In genomic region chr2:55087501-55087900, GRCh38 we compare ENCODE assay signal across 1 cellular context.
A peak's percentile ranks its signal among the peaks of the same experiment; 100 is the strongest.
TF ChIP-seq lines count a peak whose summit lies in the region.

No MANE protein-coding gene starts in this region.

TF ChIP-seq in K562, 482 proteins besides CTCF, POLR2A, EP300 and RAD21 (continued from another document and continues in another):
- TF ChIP-seq, protein P1, sequence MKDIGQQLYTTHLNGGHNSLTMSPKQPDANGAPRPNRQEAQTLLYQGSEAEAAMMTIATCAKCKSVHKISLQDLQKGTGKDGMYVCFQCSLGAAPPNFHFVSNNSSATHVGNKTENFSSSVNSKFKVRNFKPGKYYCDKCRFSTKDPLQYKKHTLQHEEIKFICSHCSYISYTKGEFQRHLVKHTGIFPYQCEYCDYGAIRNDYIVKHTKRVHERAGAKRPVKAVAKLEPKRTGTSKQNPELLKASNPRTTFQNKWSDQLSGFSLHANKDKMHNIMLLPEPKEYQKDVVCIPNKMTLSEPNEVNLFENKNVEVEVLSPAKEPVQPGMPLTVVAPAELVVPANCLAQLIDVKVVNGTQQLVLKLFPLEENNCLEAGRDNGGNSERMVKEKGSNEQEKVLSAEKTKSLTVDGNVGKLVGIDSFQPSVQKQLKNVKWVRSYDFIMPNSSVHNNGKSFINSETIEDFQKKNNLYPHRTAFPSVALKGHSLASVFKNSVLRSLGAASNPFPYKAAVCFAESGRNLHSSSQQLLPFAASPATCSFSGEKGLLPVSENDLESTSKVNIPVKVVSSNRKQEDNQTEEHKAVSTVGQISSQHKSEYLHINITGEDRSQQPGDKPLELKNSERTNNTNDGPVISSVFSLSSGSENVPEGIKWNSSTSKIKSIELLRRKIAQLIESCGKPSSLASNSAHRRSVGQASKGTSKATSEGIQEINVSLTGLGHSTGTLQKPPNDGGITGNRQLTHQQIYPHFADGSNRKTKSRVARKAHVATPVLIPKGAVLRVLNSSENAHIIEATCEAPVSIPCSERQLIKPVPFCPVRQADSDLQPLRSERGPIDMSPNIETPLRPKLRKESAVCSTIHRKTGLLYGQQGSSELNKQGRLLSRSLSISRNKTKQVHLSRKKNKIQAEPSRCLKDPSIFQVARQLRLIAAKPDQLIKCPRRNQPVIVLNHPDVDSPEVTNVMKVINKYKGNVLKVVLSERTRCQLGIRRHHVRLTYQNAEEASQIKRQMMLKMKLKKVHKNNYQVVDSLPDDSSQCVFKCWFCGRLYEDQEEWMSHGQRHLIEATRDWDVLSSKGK (CRISPR knock-in tag; IDR thresholded peaks at IDR 0.05): no peak
- TF ChIP-seq, protein P2, sequence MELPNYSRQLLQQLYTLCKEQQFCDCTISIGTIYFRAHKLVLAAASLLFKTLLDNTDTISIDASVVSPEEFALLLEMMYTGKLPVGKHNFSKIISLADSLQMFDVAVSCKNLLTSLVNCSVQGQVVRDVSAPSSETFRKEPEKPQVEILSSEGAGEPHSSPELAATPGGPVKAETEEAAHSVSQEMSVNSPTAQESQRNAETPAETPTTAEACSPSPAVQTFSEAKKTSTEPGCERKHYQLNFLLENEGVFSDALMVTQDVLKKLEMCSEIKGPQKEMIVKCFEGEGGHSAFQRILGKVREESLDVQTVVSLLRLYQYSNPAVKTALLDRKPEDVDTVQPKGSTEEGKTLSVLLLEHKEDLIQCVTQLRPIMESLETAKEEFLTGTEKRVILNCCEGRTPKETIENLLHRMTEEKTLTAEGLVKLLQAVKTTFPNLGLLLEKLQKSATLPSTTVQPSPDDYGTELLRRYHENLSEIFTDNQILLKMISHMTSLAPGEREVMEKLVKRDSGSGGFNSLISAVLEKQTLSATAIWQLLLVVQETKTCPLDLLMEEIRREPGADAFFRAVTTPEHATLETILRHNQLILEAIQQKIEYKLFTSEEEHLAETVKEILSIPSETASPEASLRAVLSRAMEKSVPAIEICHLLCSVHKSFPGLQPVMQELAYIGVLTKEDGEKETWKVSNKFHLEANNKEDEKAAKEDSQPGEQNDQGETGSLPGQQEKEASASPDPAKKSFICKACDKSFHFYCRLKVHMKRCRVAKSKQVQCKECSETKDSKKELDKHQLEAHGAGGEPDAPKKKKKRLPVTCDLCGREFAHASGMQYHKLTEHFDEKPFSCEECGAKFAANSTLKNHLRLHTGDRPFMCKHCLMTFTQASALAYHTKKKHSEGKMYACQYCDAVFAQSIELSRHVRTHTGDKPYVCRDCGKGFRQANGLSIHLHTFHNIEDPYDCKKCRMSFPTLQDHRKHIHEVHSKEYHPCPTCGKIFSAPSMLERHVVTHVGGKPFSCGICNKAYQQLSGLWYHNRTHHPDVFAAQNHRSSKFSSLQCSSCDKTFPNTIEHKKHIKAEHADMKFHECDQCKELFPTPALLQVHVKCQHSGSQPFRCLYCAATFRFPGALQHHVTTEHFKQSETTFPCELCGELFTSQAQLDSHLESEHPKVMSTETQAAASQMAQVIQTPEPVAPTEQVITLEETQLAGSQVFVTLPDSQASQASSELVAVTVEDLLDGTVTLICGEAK (IDR thresholded peaks at IDR 0.05): no peak; the same call in 1 of the 2 replicates
- TF ChIP-seq, protein P2 (CRISPR knock-in tag; IDR thresholded peaks at IDR 0.05): no peak
- TF ChIP-seq DACH1 (IDR thresholded peaks at IDR 0.05; ENCODE audit: partially characterized antibody) (no peak), FOSL1 (tag; conservative IDR thresholded peaks at IDR 0.05) (peak; percentile 44; the same call in 1 of the 2 replicates), GABPB2 (CRISPR knock-in tag; conservative IDR thresholded peaks at IDR 0.05) (no peak), NFE2 (IDR thresholded peaks at IDR 0.05; ENCODE audit: low read depth) (peak; percentile 95), ZBTB5 (IDR thresholded peaks at IDR 0.05) (no peak), HNRNPUL1 (IDR thresholded peaks at IDR 0.05; ENCODE audit: low read length) (no peak), USF2 (CRISPR knock-in tag; IDR thresholded peaks at IDR 0.05) (no peak), VEZF1 (CRISPR knock-in tag; IDR thresholded peaks at IDR 0.05) (no peak), TAF7 (tag; IDR thresholded peaks at IDR 0.05) (no peak), MTA1 (IDR thresholded peaks at IDR 0.05; ENCODE audit: borderline replicate concordance) (no peak), MBD2 (IDR thresholded peaks at IDR 0.05; ENCODE audit: borderline replicate concordance, low read depth) (no peak), RERE (CRISPR knock-in tag; IDR thresholded peaks at IDR 0.05; ENCODE audit: borderline replicate concordance) (no peak), C11orf30 (IDR thresholded peaks at IDR 0.05; ENCODE audit: low read depth) (peak; percentile 93)
- TF ChIP-seq, protein P3, sequence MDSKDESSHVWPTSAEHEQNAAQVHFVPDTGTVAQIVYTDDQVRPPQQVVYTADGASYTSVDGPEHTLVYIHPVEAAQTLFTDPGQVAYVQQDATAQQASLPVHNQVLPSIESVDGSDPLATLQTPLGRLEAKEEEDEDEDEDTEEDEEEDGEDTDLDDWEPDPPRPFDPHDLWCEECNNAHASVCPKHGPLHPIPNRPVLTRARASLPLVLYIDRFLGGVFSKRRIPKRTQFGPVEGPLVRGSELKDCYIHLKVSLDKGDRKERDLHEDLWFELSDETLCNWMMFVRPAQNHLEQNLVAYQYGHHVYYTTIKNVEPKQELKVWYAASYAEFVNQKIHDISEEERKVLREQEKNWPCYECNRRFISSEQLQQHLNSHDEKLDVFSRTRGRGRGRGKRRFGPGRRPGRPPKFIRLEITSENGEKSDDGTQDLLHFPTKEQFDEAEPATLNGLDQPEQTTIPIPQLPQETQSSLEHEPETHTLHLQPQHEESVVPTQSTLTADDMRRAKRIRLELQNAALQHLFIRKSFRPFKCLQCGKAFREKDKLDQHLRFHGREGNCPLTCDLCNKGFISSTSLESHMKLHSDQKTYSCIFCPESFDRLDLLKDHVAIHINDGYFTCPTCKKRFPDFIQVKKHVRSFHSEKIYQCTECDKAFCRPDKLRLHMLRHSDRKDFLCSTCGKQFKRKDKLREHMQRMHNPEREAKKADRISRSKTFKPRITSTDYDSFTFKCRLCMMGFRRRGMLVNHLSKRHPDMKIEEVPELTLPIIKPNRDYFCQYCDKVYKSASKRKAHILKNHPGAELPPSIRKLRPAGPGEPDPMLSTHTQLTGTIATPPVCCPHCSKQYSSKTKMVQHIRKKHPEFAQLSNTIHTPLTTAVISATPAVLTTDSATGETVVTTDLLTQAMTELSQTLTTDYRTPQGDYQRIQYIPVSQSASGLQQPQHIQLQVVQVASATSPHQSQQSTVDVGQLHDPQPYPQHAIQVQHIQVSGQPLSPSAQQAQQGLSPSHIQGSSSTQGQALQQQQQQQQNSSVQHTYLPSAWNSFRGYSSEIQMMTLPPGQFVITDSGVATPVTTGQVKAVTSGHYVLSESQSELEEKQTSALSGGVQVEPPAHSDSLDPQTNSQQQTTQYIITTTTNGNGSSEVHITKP (IDR thresholded peaks at IDR 0.05; ENCODE audit: partially characterized antibody): no peak
- TF ChIP-seq, protein P4, sequence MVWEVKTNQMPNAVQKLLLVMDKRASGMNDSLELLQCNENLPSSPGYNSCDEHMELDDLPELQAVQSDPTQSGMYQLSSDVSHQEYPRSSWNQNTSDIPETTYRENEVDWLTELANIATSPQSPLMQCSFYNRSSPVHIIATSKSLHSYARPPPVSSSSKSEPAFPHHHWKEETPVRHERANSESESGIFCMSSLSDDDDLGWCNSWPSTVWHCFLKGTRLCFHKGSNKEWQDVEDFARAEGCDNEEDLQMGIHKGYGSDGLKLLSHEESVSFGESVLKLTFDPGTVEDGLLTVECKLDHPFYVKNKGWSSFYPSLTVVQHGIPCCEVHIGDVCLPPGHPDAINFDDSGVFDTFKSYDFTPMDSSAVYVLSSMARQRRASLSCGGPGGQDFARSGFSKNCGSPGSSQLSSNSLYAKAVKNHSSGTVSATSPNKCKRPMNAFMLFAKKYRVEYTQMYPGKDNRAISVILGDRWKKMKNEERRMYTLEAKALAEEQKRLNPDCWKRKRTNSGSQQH (CRISPR knock-in tag; IDR thresholded peaks at IDR 0.05): no peak
